1 cellular context compared by ENCODE assay signal in the genomic region with DNA sequence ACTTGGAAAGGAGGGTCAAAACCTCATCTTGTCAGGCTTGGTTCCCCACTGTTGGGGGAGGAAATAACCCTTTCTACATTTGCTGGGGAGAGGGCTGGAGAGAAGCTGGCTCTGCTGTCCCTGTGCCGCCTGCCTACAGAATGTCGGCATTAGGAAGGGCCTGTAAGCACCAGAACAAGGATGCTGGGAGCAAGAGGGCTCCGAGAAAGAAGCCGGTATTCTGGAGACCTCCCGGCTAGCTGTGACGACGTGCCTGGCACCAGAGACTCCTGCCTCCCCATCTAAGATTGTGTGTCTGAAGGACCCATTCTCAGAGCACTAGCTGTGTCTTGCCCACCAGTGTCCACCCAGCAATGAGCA.
A peak's percentile ranks its signal among the peaks of the same experiment; 100 is the strongest.
TF ChIP-seq lines count a peak whose summit lies in the region.

No MANE protein-coding gene starts in this region.

TF ChIP-seq in HepG2, 621 proteins besides CTCF, POLR2A, EP300 and RAD21 (continues in another document):
- TF ChIP-seq ZNF710 (CRISPR knock-in tag; IDR thresholded peaks at IDR 0.05; ENCODE audit: borderline replicate concordance) (no peak), ZNF224 (CRISPR knock-in tag; IDR thresholded peaks at IDR 0.05) (no peak), ZNF331 (CRISPR knock-in tag; IDR thresholded peaks at IDR 0.05) (no peak), ZBTB39 (CRISPR knock-in tag; IDR thresholded peaks at IDR 0.05) (no peak), ZSCAN5A (CRISPR knock-in tag; IDR thresholded peaks at IDR 0.05; ENCODE audit: borderline replicate concordance) (no peak), PAF1 (CRISPR knock-in tag; IDR thresholded peaks at IDR 0.05) (no peak), BCL6 (CRISPR knock-in tag; IDR thresholded peaks at IDR 0.05) (no peak), ZNF776 (CRISPR knock-in tag; IDR thresholded peaks at IDR 0.05) (no peak), ZBTB42 (CRISPR knock-in tag; IDR thresholded peaks at IDR 0.05) (no peak), SMAD3 (CRISPR knock-in tag; IDR thresholded peaks at IDR 0.05) (no peak), ZKSCAN8 (CRISPR knock-in tag; IDR thresholded peaks at IDR 0.05; ENCODE audit: borderline replicate concordance) (no peak), ZBTB38 (CRISPR knock-in tag; IDR thresholded peaks at IDR 0.05) (peak; percentile 91), NCOA1 (CRISPR knock-in tag; IDR thresholded peaks at IDR 0.05) (0 out of 2 replicates have a peak, but pooled peaks have one; percentile 24), ZNF337 (CRISPR knock-in tag; IDR thresholded peaks at IDR 0.05; ENCODE audit: borderline replicate concordance, low read depth) (no peak), ZBTB14 (CRISPR knock-in tag; IDR thresholded peaks at IDR 0.05) (no peak), ZNF672 (CRISPR knock-in tag; IDR thresholded peaks at IDR 0.05) (no peak), ATF1 (CRISPR knock-in tag; IDR thresholded peaks at IDR 0.05) (no peak), NAIF1 (CRISPR knock-in tag; IDR thresholded peaks at IDR 0.05; ENCODE audit: borderline replicate concordance) (no peak), ZEB1 (IDR thresholded peaks at IDR 0.05; ENCODE audit: insufficient replicate concordance, low read depth) (no peak), ZNF597 (CRISPR knock-in tag; IDR thresholded peaks at IDR 0.05) (no peak)
- TF ChIP-seq, protein P1, sequence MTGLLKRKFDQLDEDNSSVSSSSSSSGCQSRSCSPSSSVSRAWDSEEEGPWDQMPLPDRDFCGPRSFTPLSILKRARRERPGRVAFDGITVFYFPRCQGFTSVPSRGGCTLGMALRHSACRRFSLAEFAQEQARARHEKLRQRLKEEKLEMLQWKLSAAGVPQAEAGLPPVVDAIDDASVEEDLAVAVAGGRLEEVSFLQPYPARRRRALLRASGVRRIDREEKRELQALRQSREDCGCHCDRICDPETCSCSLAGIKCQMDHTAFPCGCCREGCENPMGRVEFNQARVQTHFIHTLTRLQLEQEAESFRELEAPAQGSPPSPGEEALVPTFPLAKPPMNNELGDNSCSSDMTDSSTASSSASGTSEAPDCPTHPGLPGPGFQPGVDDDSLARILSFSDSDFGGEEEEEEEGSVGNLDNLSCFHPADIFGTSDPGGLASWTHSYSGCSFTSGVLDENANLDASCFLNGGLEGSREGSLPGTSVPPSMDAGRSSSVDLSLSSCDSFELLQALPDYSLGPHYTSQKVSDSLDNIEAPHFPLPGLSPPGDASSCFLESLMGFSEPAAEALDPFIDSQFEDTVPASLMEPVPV (CRISPR knock-in tag; IDR thresholded peaks at IDR 0.05) = no peak
- TF ChIP-seq, protein P2, sequence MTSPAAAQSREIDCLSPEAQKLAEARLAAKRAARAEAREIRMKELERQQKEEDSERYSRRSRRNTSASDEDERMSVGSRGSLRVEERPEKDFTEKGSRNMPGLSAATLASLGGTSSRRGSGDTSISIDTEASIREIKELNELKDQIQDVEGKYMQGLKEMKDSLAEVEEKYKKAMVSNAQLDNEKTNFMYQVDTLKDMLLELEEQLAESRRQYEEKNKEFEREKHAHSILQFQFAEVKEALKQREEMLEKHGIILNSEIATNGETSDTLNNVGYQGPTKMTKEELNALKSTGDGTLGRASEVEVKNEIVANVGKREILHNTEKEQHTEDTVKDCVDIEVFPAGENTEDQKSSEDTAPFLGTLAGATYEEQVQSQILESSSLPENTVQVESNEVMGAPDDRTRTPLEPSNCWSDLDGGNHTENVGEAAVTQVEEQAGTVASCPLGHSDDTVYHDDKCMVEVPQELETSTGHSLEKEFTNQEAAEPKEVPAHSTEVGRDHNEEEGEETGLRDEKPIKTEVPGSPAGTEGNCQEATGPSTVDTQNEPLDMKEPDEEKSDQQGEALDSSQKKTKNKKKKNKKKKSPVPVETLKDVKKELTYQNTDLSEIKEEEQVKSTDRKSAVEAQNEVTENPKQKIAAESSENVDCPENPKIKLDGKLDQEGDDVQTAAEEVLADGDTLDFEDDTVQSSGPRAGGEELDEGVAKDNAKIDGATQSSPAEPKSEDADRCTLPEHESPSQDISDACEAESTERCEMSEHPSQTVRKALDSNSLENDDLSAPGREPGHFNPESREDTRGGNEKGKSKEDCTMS (CRISPR knock-in tag; conservative IDR thresholded peaks at IDR 0.05) = no peak
- TF ChIP-seq, protein P3, sequence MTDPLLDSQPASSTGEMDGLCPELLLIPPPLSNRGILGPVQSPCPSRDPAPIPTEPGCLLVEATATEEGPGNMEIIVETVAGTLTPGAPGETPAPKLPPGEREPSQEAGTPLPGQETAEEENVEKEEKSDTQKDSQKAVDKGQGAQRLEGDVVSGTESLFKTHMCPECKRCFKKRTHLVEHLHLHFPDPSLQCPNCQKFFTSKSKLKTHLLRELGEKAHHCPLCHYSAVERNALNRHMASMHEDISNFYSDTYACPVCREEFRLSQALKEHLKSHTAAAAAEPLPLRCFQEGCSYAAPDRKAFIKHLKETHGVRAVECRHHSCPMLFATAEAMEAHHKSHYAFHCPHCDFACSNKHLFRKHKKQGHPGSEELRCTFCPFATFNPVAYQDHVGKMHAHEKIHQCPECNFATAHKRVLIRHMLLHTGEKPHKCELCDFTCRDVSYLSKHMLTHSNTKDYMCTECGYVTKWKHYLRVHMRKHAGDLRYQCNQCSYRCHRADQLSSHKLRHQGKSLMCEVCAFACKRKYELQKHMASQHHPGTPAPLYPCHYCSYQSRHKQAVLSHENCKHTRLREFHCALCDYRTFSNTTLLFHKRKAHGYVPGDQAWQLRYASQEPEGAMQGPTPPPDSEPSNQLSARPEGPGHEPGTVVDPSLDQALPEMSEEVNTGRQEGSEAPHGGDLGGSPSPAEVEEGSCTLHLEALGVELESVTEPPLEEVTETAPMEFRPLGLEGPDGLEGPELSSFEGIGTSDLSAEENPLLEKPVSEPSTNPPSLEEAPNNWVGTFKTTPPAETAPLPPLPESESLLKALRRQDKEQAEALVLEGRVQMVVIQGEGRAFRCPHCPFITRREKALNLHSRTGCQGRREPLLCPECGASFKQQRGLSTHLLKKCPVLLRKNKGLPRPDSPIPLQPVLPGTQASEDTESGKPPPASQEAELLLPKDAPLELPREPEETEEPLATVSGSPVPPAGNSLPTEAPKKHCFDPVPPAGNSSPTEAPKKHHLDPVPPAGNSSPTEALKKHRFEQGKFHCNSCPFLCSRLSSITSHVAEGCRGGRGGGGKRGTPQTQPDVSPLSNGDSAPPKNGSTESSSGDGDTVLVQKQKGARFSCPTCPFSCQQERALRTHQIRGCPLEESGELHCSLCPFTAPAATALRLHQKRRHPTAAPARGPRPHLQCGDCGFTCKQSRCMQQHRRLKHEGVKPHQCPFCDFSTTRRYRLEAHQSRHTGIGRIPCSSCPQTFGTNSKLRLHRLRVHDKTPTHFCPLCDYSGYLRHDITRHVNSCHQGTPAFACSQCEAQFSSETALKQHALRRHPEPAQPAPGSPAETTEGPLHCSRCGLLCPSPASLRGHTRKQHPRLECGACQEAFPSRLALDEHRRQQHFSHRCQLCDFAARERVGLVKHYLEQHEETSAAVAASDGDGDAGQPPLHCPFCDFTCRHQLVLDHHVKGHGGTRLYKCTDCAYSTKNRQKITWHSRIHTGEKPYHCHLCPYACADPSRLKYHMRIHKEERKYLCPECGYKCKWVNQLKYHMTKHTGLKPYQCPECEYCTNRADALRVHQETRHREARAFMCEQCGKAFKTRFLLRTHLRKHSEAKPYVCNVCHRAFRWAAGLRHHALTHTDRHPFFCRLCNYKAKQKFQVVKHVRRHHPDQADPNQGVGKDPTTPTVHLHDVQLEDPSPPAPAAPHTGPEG (CRISPR knock-in tag; IDR thresholded peaks at IDR 0.05) = no peak
